29 cellular contexts compared by ENCODE assay signal in genomic region chr2:232687382-232688160, GRCh38. TPM values are rescaled to one million over a fixed set of nuclear protein-coding genes. Genes with fewer than 3 reads are reported as not detected.
A peak's percentile ranks its signal among the peaks of the same experiment; 100 is the strongest.
DNase-seq lines count a peak whose midpoint lies in the region; TF ChIP-seq lines count a peak whose summit lies in the region.
"Had no signal": no experiment of that assay in that cellular context is flagged by ENCODE, and none has a peak within 500 bp of the region (broad histone marks: within the 10 kb centered on the region; RNA-seq: fewer than 3 reads in every experiment).

No MANE protein-coding gene starts in this region.

- no peak overlapping the region for H3K4me3 ChIP-seq in coronary artery
- no peak overlapping the region for H3K4me3 ChIP-seq in transverse colon
- H3K4me3 ChIP-seq: adrenal gland, GM23248, sigmoid colon, vagina had no signal

- in situ Hi-C loops in transverse colon (cut with MboI; ENCODE audit: low pct_ligation_motif_present in 1 of 4, low pct_unique_long_range_greater_than_20kb in 1 of 4, low sequenced_read_pairs in 3 of 4), result no loop called here

- WGBS in transverse colon (ENCODE audit: low coverage in 1 of 2), 2 donors, result 82 to 92% methylated on average over 2 to 11 of the region's 11 CpGs

- no peaks in the 10 kb centered on the region for H3K4me1 ChIP-seq in transverse colon
- H3K4me1 ChIP-seq: vagina had no signal

- peaks cover 0 to 6% of the 10 kb centered on the region in 2 donors for H3K9me3 ChIP-seq in transverse colon
- H3K9me3 ChIP-seq: adrenal gland, sigmoid colon, vagina had no signal

- no peak for TF ChIP-seq CTCF in coronary artery (IDR thresholded peaks at IDR 0.05)
- TF ChIP-seq CTCF in transverse colon (IDR thresholded peaks at IDR 0.05), result no peak

- no peaks in the 10 kb centered on the region for H3K36me3 ChIP-seq in transverse colon
- H3K36me3 ChIP-seq: adrenal gland, sigmoid colon, vagina, WERI-Rb-1 had no signal

- TF ChIP-seq POLR2A in transverse colon (IDR thresholded peaks at IDR 0.05), result no peak

- intact Hi-C loops in transverse colon (cut with DNase I; ENCODE audit: low total_unique reads), result no loop called here

- H3K27ac ChIP-seq in coronary artery (no peak overlapping the region), transverse colon (no peak overlapping the region)
- H3K27ac ChIP-seq: adrenal gland, epithelial cell of prostate, GM23248, sigmoid colon, vagina, WERI-Rb-1 had no signal

- H3K27me3 ChIP-seq in transverse colon, result no peaks in the 10 kb centered on the region
- H3K27me3 ChIP-seq: adrenal gland, sigmoid colon, vagina had no signal

- DNase-seq in activated effector memory CD4-positive, alpha-beta T cell treated with anti-CD3 and anti-CD28 coated beads, Interleukin-2, amount 50 U/mL, for 16 hours, result peak; percentile 47
- DNase-seq in activated effector memory CD4-positive, alpha-beta T cell treated with Interleukin-2 at 50 U/mL for 16 hours, result no peak
- DNase-seq in RPMI8226, result peak; percentile 68
- peak; percentile 69 for DNase-seq in mesenteric fat pad (ENCODE audit: low spot score)
- no peak for DNase-seq in MV-4-11 (lab: John Stamatoyannopoulos, UW)
- no peak for DNase-seq in stimulated activated CD4-positive, alpha-beta T cell treated with anti-CD3 and anti-CD28 coated beads, Interleukin-4, amount 100 ng/mL, for 24 hours
- DNase-seq in coronary artery (ENCODE audit: low spot score), result no peak
- DNase-seq in transverse colon, result no peak
- DNase-seq: activated CD4-positive, alpha-beta T cell treated with anti-CD3 and anti-CD28 coated beads for 48 hours; activated naive CD4-positive, alpha-beta T cell treated with Interleukin-2 at 50 U/mL for 16 hours; activated T-cell treated with anti-CD3 and anti-CD28 coated beads, Interleukin-2, amount 50 U/mL, for 48 hours; cerebellar nuclear complex; DMS53; GM23248; HFFc6; Kasumi-1; NCI-H1092; NCI-H187 treated with DMSO at 0.1 percent for 48 hours; NCI-H2227 treated with DMSO at 0.1 percent for 48 hours; NCI-H82; OCI-M1; Right ventricle myocardium superior; sigmoid colon; T-helper 9 cell; WERI-Rb-1 had no signal

- no peak for TF ChIP-seq EP300 in transverse colon (IDR thresholded peaks at IDR 0.05; ENCODE audit: low read depth)

RNA-seq across cellular contexts. Expression of gene GIGYF2, which starts 9.6 kb away (rescaled TPM):
- total RNA-seq in mesenteric fat pad, result 74.5 TPM
- 100 to 1,000 TPM in 1 of 4 donors, 10 to 100 TPM in 3; 40.8 to 146 (median 76.0) TPM for total RNA-seq in transverse colon

RNA-seq across cellular contexts. Expression of gene EFHD1, which starts 54.2 kb away (rescaled TPM):
- total RNA-seq in mesenteric fat pad (18.0 TPM), transverse colon (1 to 10 TPM in 3 of 4 donors, not detected in 1; 1.6 to 6.1 (median 3.7) TPM)
- total RNA-seq: B cell, GM23248 had no signal

Comparison
In these comparisons a context has a peak if more than half of its experiments do, and no peak if none do; other contexts are left out.
1. DNase-seq: peak in activated effector memory CD4-positive, alpha-beta T cell treated with anti-CD3 and anti-CD28 coated beads, Interleukin-2, amount 50 U/mL, for 16 hours (single experiment), RPMI8226 (single experiment) and mesenteric fat pad (single experiment); none in activated effector memory CD4-positive, alpha-beta T cell treated with Interleukin-2 at 50 U/mL for 16 hours (single experiment), MV-4-11 (single experiment), stimulated activated CD4-positive, alpha-beta T cell treated with anti-CD3 and anti-CD28 coated beads, Interleukin-4, amount 100 ng/mL, for 24 hours (single experiment), coronary artery (single experiment) and transverse colon (single experiment).